In the genomic region with DNA sequence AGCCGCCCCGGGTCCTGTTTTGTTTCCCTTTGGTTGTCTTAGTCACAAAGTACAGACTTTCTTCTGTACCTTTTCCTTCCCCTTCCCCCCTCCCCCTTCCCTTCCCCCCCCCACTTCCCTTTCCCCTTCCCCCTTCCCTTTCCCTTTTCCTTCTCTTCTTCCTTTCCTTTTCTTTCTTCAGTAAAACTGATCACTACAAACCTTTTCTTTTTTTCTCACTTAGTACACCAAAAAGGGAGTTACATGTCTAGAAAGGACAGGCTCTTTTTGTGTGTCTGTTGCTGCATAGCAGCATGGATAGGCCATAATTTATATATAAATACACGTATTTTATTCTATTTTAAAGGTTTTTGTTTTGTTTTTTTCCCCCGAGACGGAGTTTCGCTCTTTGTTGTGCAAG, we compare ENCODE assay signal across 16 cellular contexts. TPM values are rescaled to one million over a fixed set of nuclear protein-coding genes. Genes with fewer than 3 reads are reported as not detected.
DNase-seq lines count a peak whose midpoint lies in the region; ATAC-seq and TF ChIP-seq lines count a peak whose summit lies in the region.
"Had no signal": no experiment of that assay in that cellular context is flagged by ENCODE, and none has a peak within 500 bp of the region (broad histone marks: within the 10 kb centered on the region; RNA-seq: fewer than 3 reads in every experiment).

No MANE protein-coding gene starts in this region.

- ATAC-seq in left cardiac atrium = no peak
- ATAC-seq in T-helper 17 cell = no peak
- ATAC-seq in HG02798 (IDR thresholded peaks at IDR 0.05; ENCODE audit: poor library complexity, unreplicated experiment) = no peak

- DNase-seq in right atrium auricular region (ENCODE audit: low spot score) (no peak), left cardiac atrium (no peak), T-helper 17 cell (no peak), immature natural killer cell (no peak), coronary artery (ENCODE audit: low spot score) (no peak), GM13976 (ENCODE audit: low spot score) (no peak)
- DNase-seq: activated CD4-positive, alpha-beta T cell treated with anti-CD3 and anti-CD28 coated beads, Interleukin-2, amount 10 ng/mL, durations not matched to agents 24 days and 14 days; esophagus squamous epithelium; NCI-H1092 treated with DMSO at 0.1 percent for 48 hours; NCI-H2029 treated with DMSO at 0.1 percent for 48 hours; NCI-H510A treated with DMSO at 0.1 percent for 48 hours; nucleus accumbens; SK-N-SH; tibial artery had no signal

- intact Hi-C loops in left cardiac atrium (cut with DNase I) = no loop called here

- H3K27me3 Mint-ChIP-seq in T-helper 17 cell (no peaks in the 10 kb centered on the region), immature natural killer cell (ENCODE audit: low read depth in 3 of 3) (peaks cover 0 to 9% (median 3%) of the 10 kb centered on the region in 3 donors)
- H3K27me3 Mint-ChIP-seq: activated CD4-positive, alpha-beta T cell treated with anti-CD3 and anti-CD28 coated beads, Interleukin-2, amount 10 ng/mL, durations not matched to agents 24 days and 14 days had no signal

- H3K4me1 ChIP-seq in right atrium auricular region = peaks cover 0 to 69% of the 10 kb centered on the region in 2 donors

- H3K27ac ChIP-seq in right atrium auricular region (peak overlapping the region; percentile 78 to 86), temporal lobe (ENCODE audit: low read depth, low read length) (peak overlapping the region; percentile 97), coronary artery (no peak overlapping the region)
- H3K27ac ChIP-seq: tibial artery had no signal

- no peaks in the 10 kb centered on the region for H3K9me3 Mint-ChIP-seq in immature natural killer cell
- H3K9me3 Mint-ChIP-seq: activated CD4-positive, alpha-beta T cell treated with anti-CD3 and anti-CD28 coated beads, Interleukin-2, amount 10 ng/mL, durations not matched to agents 24 days and 14 days had no signal

- H3K36me3 ChIP-seq in right atrium auricular region = no peaks in the 10 kb centered on the region
- H3K36me3 ChIP-seq: esophagus squamous epithelium, tibial artery had no signal

- H3K4me1 Mint-ChIP-seq in T-helper 17 cell (peaks cover 54% of the 10 kb centered on the region), immature natural killer cell (peaks cover 81 to 90% of the 10 kb centered on the region in 2 donors)

- H3K36me3 Mint-ChIP-seq in T-helper 17 cell (ENCODE audit: low read depth) (no peaks in the 10 kb centered on the region), immature natural killer cell (no peaks in the 10 kb centered on the region)

- H3K27ac Mint-ChIP-seq in T-helper 17 cell = peak overlapping the region; percentile 97
- H3K27ac Mint-ChIP-seq in immature natural killer cell = peak overlapping the region in 5 of 6 donors; percentile 92 to 98 (median 95)
- H3K27ac Mint-ChIP-seq: activated CD4-positive, alpha-beta T cell treated with anti-CD3 and anti-CD28 coated beads, Interleukin-2, amount 10 ng/mL, durations not matched to agents 24 days and 14 days had no signal

- TF ChIP-seq CTCF in right atrium auricular region (IDR thresholded peaks at IDR 0.05) (no peak), coronary artery (IDR thresholded peaks at IDR 0.05) (no peak), GM13976 (IDR thresholded peaks at IDR 0.05; ENCODE audit: borderline replicate concordance, control extremely low read depth, extremely low read depth, insufficient read depth, missing control alignments) (no peak)

- H3K4me3 ChIP-seq in right atrium auricular region (no peak overlapping the region), coronary artery (no peak overlapping the region)
- H3K4me3 ChIP-seq: esophagus squamous epithelium, tibial artery had no signal

- in situ Hi-C loops in GM13976 (cut with MboI; ENCODE audit: low sequenced_read_pairs, unreplicated experiment) = no loop called here

- H3K9me3 ChIP-seq in right atrium auricular region = no peaks in the 10 kb centered on the region
- no peaks in the 10 kb centered on the region for H3K9me3 ChIP-seq in T-helper 17 cell (ENCODE audit: control insufficient read depth, low read length, poor library complexity, severe bottlenecking)
- H3K9me3 ChIP-seq: esophagus squamous epithelium, SK-N-SH, tibial artery had no signal

- no peaks in the 10 kb centered on the region for H3K27me3 ChIP-seq in right atrium auricular region
- H3K27me3 ChIP-seq: esophagus squamous epithelium, tibial artery had no signal

- H3K4me3 Mint-ChIP-seq in T-helper 17 cell (no peak overlapping the region), immature natural killer cell (no peak overlapping the region)
- H3K4me3 Mint-ChIP-seq: activated CD4-positive, alpha-beta T cell treated with anti-CD3 and anti-CD28 coated beads, Interleukin-2, amount 10 ng/mL, durations not matched to agents 24 days and 14 days had no signal

RNA-seq across cellular contexts. Expression of a gene that starts 35.4 kb away (rescaled TPM):
- total RNA-seq in right atrium auricular region = 100 to 1,000 TPM; 111 to 144 TPM
- 100 to 1,000 TPM; 125 to 186 TPM for total RNA-seq in left cardiac atrium
- 100 to 1,000 TPM; 267 to 273 TPM for total RNA-seq in T-helper 17 cell
- polyA plus RNA-seq in immature natural killer cell = 100 to 1,000 TPM in 1 of 3 donors, 10 to 100 TPM in 2; 62.9 to 170 (median 92.7) TPM
- total RNA-seq in temporal lobe = 32.5 TPM

RNA-seq across cellular contexts. Expression of a gene that starts 52.1 kb away (rescaled TPM):
- total RNA-seq in right atrium auricular region = 10 to 100 TPM; 15.2 to 15.8 TPM
- total RNA-seq in left cardiac atrium = 10 to 100 TPM; 24.7 to 28.2 TPM
- total RNA-seq in T-helper 17 cell = 10 to 100 TPM; 49.4 to 56.9 TPM
- 10 to 100 TPM; 25.5 to 48.1 (median 33.7) TPM for polyA plus RNA-seq in immature natural killer cell
- 31.7 TPM for total RNA-seq in temporal lobe

Comparison
In these comparisons a context has a peak if more than half of its experiments do, and no peak if none do; other contexts are left out.
1. H3K27ac ChIP-seq: peak in right atrium auricular region (2 of 2) and temporal lobe (single experiment); none in coronary artery (0 of 2).